24 cellular contexts compared by ENCODE assay signal in the genomic region with DNA sequence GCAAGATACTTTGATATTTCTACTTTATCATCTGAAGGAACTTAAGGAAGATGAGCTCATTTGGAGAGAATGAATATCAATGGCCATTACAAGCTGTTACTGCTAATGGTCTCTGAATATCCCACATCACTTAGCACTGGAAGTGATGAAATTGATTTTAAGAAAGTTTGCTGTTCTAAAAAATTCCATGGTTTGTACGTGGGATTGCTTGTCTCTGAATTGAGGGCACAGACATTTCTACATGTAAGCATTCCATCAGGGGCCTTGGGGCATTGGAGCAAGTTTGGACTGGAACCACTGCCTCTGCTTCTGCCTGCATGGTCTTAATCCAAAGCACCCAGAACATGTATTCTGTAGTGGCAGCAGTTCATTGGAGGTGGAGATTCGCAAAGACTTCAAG.
"Had no signal": no experiment of that assay in that cellular context is flagged by ENCODE, and none has a peak within 500 bp of the region (broad histone marks: within the 10 kb centered on the region; RNA-seq: fewer than 3 reads in every experiment).

No MANE protein-coding gene starts in this region.

- H3K27ac ChIP-seq: HL-60, SJSA1, SK-N-MC had no signal

- H3K36me3 ChIP-seq: SJSA1 had no signal

- H3K9me3 ChIP-seq: SJSA1 had no signal

- FAIRE-seq: HTR-8/SVneo, RCC 7860 had no signal

- H3K4me3 ChIP-seq: SJSA1, SK-N-MC had no signal

- DNase-seq: Kasumi-1, KG1, MV-4-11, NCI-H1048, NCI-H1105, NCI-H1417 treated with DMSO at 0.1 percent for 48 hours, NCI-H146, NCI-H1694 treated with DMSO at 0.1 percent for 48 hours, NCI-H1930, NCI-H2081, NCI-H2107, NCI-H2227 treated with DMSO at 0.1 percent for 48 hours, NCI-H524, NCI-H69, NCI-H774, Right ventricle myocardium superior, RPMI8226, SIG-M5, SW 1271 had no signal

- H3K27me3 ChIP-seq: SJSA1 had no signal
